14 cellular contexts compared by ENCODE assay signal in genomic region chr3:48820626-48821324, GRCh38. TPM values are rescaled to one million over a fixed set of nuclear protein-coding genes. Genes with fewer than 3 reads are reported as not detected.
DNase-seq lines count a peak whose midpoint lies in the region; ATAC-seq, FAIRE-seq and TF ChIP-seq lines count a peak whose summit lies in the region.
"Had no signal": no experiment of that assay in that cellular context is flagged by ENCODE, and none has a peak within 500 bp of the region (broad histone marks: within the 10 kb centered on the region; RNA-seq: fewer than 3 reads in every experiment).

No MANE protein-coding gene starts in this region.

- intact Hi-C loops in Right ventricle myocardium inferior (cut with DNase I) (no loop called here), cardiac septum (cut with DNase I) (no loop called here), right cardiac atrium (cut with DNase I) (no loop called here), Caco-2 (cut with micrococcal nuclease; ENCODE audit: unreplicated experiment) (no loop called here), upper lobe of right lung (cut with DNase I) (no loop called here)

- H3K9me3 Mint-ChIP-seq in Caco-2 (ENCODE audit: unreplicated experiment), result no peaks in the 10 kb centered on the region
- H3K9me3 Mint-ChIP-seq: activated B cell treated with CpG ODN at 0.5 μM for 24 hours, type B pancreatic cell had no signal

- ATAC-seq in Right ventricle myocardium inferior, result peak; percentile 59
- ATAC-seq in right cardiac atrium, result peak; percentile 50
- no peak for ATAC-seq in upper lobe of right lung
- ATAC-seq: sciatic nerve had no signal

- H3K4me3 ChIP-seq in bronchial epithelial cell (ENCODE audit: low read depth, low read length) (no peak overlapping the region), right cardiac atrium (ENCODE audit: low read length) (no peak overlapping the region), small intestine (ENCODE audit: low read depth in 1 of 2, low read length in 2 of 2) (no peak overlapping the region), Caco-2 (ENCODE audit: low read depth, low read length) (no peak overlapping the region), upper lobe of right lung (no peak overlapping the region)
- H3K4me3 ChIP-seq: ascending aorta had no signal

- H3K4me1 ChIP-seq in right cardiac atrium (ENCODE audit: control insufficient read depth, insufficient read depth, low read length), result peaks cover 8% of the 10 kb centered on the region
- peaks cover 3 to 4% of the 10 kb centered on the region in 2 donors for H3K4me1 ChIP-seq in small intestine (ENCODE audit: control insufficient read depth in 2 of 2, insufficient read depth in 1 of 2, low read depth in 1 of 2, low read length in 1 of 2)
- no peaks in the 10 kb centered on the region for H3K4me1 ChIP-seq in Caco-2
- H3K4me1 ChIP-seq in upper lobe of right lung, result peaks cover 10% of the 10 kb centered on the region

- H3K36me3 ChIP-seq in bronchial epithelial cell (ENCODE audit: control insufficient read depth, insufficient read depth, low read length), result no peaks in the 10 kb centered on the region
- H3K36me3 ChIP-seq in small intestine (ENCODE audit: control insufficient read depth in 2 of 2, insufficient read depth in 2 of 2, low read length in 2 of 2), result no peaks in the 10 kb centered on the region
- H3K36me3 ChIP-seq in Caco-2 (ENCODE audit: control insufficient read depth, insufficient read depth, low read length), result no peaks in the 10 kb centered on the region
- no peaks in the 10 kb centered on the region for H3K36me3 ChIP-seq in upper lobe of right lung

- CTCF ChIA-PET in Caco-2 (lab: Charles Lee), result no interaction called here

- TF ChIP-seq CTCF in bronchial epithelial cell (IDR thresholded peaks at IDR 0.05; ENCODE audit: insufficient read depth, low read length, severe bottlenecking), result no peak
- TF ChIP-seq CTCF in Caco-2 (IDR thresholded peaks at IDR 0.05; ENCODE audit: insufficient read depth in 1 of 2, low read depth in 1 of 2, low read length in 1 of 2, severe bottlenecking in 1 of 2, unreplicated experiment in 1 of 2), result no peak
- no peak for TF ChIP-seq CTCF in upper lobe of right lung (IDR thresholded peaks at IDR 0.05)

- H3K9me3 ChIP-seq in right cardiac atrium (ENCODE audit: control insufficient read depth, low read length), result no peaks in the 10 kb centered on the region
- no peaks in the 10 kb centered on the region for H3K9me3 ChIP-seq in small intestine (ENCODE audit: control insufficient read depth, low read depth)
- H3K9me3 ChIP-seq in Caco-2, result no peaks in the 10 kb centered on the region
- H3K9me3 ChIP-seq in upper lobe of right lung, result no peaks in the 10 kb centered on the region
- H3K9me3 ChIP-seq: ascending aorta had no signal

- H3K27ac Mint-ChIP-seq in Caco-2 (ENCODE audit: unreplicated experiment), result no peak overlapping the region
- H3K27ac Mint-ChIP-seq: activated B cell treated with CpG ODN at 0.5 μM for 24 hours, type B pancreatic cell had no signal

- FAIRE-seq in bronchial epithelial cell (lab: Jason Lieb, UNC), result peak; percentile 50
- no peak for FAIRE-seq in small intestine (lab: Jason Lieb, UNC)
- no peak for FAIRE-seq in GM19239 (lab: Jason Lieb, UNC)

- H3K4me3 Mint-ChIP-seq in Caco-2 (ENCODE audit: unreplicated experiment), result no peak overlapping the region
- H3K4me3 Mint-ChIP-seq: activated B cell treated with CpG ODN at 0.5 μM for 24 hours, type B pancreatic cell had no signal

- no peaks in the 10 kb centered on the region for H3K27me3 ChIP-seq in bronchial epithelial cell (ENCODE audit: control insufficient read depth, insufficient read depth, low read length)
- no peaks in the 10 kb centered on the region for H3K27me3 ChIP-seq in right cardiac atrium (ENCODE audit: control insufficient read depth, insufficient read depth)
- H3K27me3 ChIP-seq in small intestine (ENCODE audit: control insufficient read depth in 2 of 2, insufficient read depth in 2 of 2, low read length in 2 of 2), result no peaks in the 10 kb centered on the region
- H3K27me3 ChIP-seq in Caco-2 (replicated peaks; ENCODE audit: control insufficient read depth, insufficient read depth, low read length), result no peaks in the 10 kb centered on the region
- no peaks in the 10 kb centered on the region for H3K27me3 ChIP-seq in upper lobe of right lung
- H3K27me3 ChIP-seq: ascending aorta had no signal

- H3K4me1 Mint-ChIP-seq in Caco-2 (ENCODE audit: low read depth, unreplicated experiment), result no peaks in the 10 kb centered on the region

- H3K36me3 Mint-ChIP-seq in Caco-2 (ENCODE audit: insufficient read depth, unreplicated experiment), result no peaks in the 10 kb centered on the region
- H3K36me3 Mint-ChIP-seq: type B pancreatic cell had no signal

- DNase-seq in Right ventricle myocardium inferior (ENCODE audit: missing footprints), result no peak
- no peak for DNase-seq in cardiac septum (ENCODE audit: low spot score)
- DNase-seq in bronchial epithelial cell (ENCODE audit: low read depth), result peak; percentile 29
- no peak for DNase-seq in right cardiac atrium
- DNase-seq in small intestine, result peak; percentile 10
- DNase-seq in Caco-2, result no peak
- no peak for DNase-seq in upper lobe of right lung
- no peak for DNase-seq in GM19239 (ENCODE audit: insufficient read length, low spot score)
- DNase-seq: activated B cell treated with CpG ODN at 0.5 μM for 24 hours; activated T-cell treated with anti-CD3 and anti-CD28 coated beads, Interleukin-2, amount 50 U/mL, for 1 hour; NCI-H510A treated with DMSO at 0.1 percent for 48 hours had no signal

- POLR2A ChIA-PET in Caco-2 (lab: Charles Lee), result no interaction called here

- peak overlapping the region; percentile 24 for H3K27ac ChIP-seq in right cardiac atrium (ENCODE audit: low read length)
- no peak overlapping the region for H3K27ac ChIP-seq in small intestine (ENCODE audit: low read depth in 1 of 2, low read length in 1 of 2)
- H3K27ac ChIP-seq in upper lobe of right lung, result no peak overlapping the region

- BruUV-seq in Caco-2 (replicated peaks; lab: Mats Ljungman, UMichigan), result no TSS peak

- no peaks in the 10 kb centered on the region for H3K27me3 Mint-ChIP-seq in Caco-2 (ENCODE audit: insufficient read depth, unreplicated experiment)
- H3K27me3 Mint-ChIP-seq: activated B cell treated with CpG ODN at 0.5 μM for 24 hours, type B pancreatic cell had no signal

- 71% methylated on average over 2 of the region's 2 CpGs for WGBS in right cardiac atrium
- 65 to 84% (median 75%) methylated on average over 2 of the region's 2 CpGs for WGBS in small intestine, 3 donors

RNA-seq across cellular contexts. Expression of gene PRKAR2A, which starts 26.9 kb away (rescaled TPM):
- total RNA-seq in Right ventricle myocardium inferior (57.9 TPM), cardiac septum (48.1 TPM), bronchial epithelial cell (28.7 and 32.9 TPM in 2 replicates), right cardiac atrium (10 to 100 TPM; 42.9 to 50.5 (median 46.3) TPM), Caco-2 (2022) (56.3 and 67.3 TPM in 2 replicates), upper lobe of right lung (47.6 TPM)
- polyA plus RNA-seq in right cardiac atrium (12.1 TPM), small intestine (10 to 100 TPM in 2 of 3 donors, 1 to 10 TPM in 1; 8.9 to 20.0 (median 11.0) TPM)

Comparison
In these comparisons a context has a peak if more than half of its experiments do, and no peak if none do; other contexts are left out.
1. DNase-seq: peak in bronchial epithelial cell (single experiment) and small intestine (single experiment); none in Right ventricle myocardium inferior (single experiment), cardiac septum (single experiment), right cardiac atrium (0 of 3), Caco-2 (0 of 2), upper lobe of right lung (single experiment) and GM19239 (single experiment).